ENCODE assay signal across 13 cellular contexts in the genomic region with DNA sequence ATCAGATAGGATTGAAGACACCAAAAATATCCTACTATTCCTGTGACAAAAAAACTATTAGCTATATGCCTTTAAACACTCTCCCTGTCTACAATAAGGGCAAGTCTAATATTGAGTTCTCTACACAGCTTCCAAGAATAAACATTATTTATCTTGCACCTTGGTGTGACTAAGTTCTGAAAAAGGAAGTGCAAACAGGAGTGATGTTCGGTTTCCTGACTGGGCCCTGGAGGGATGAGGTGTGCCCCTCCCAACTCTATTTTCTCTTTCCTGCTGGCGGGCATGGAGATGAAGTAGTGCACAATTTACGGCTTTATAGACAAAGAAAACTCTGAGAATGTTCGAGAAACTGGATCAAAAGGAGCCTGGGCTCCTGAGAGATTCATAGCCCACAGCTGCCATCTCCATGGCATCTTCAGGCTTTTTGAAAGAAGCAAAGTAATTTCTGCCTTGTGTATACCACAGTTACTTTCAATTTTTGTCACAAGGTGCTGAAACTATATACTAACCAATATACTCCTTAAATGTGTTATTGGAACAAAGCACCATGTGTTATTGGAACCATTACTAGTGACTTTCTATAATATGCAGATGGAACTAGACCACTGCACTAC. TPM values are rescaled to one million over a fixed set of nuclear protein-coding genes. Genes with fewer than 3 reads are reported as not detected.
A peak's percentile ranks its signal among the peaks of the same experiment; 100 is the strongest.
DNase-seq lines count a peak whose midpoint lies in the region; ATAC-seq and TF ChIP-seq lines count a peak whose summit lies in the region.
"Had no signal": no experiment of that assay in that cellular context is flagged by ENCODE, and none has a peak within 500 bp of the region (broad histone marks: within the 10 kb centered on the region; RNA-seq: fewer than 3 reads in every experiment).

No MANE protein-coding gene starts in this region.

- no peaks in the 10 kb centered on the region for H3K36me3 Mint-ChIP-seq in neural progenitor cell
- H3K36me3 Mint-ChIP-seq: naive B cell had no signal

- H3F3A ChIP-seq in neural progenitor cell (ENCODE audit: low read depth): no peaks in the 10 kb centered on the region

- TF ChIP-seq POLR2A in GM18505 (IDR thresholded peaks at IDR 0.05; ENCODE audit: borderline replicate concordance, extremely low read depth, insufficient read depth, insufficient read length): no peak
- TF ChIP-seq POLR2A in right lobe of liver (IDR thresholded peaks at IDR 0.05): no peak

- H3K27me3 ChIP-seq in right lobe of liver (no peaks in the 10 kb centered on the region), neural progenitor cell (no peaks in the 10 kb centered on the region)
- H3K27me3 ChIP-seq: MG63, SJCRH30 had no signal

- no peak overlapping the region for H3K9ac ChIP-seq in neural progenitor cell

- no peaks in the 10 kb centered on the region for H3K27me3 Mint-ChIP-seq in neural progenitor cell (ENCODE audit: insufficient read depth, low read depth)

- intact Hi-C loops in right lobe of liver (cut with DNase I): no loop called here

- H3K4me3 Mint-ChIP-seq in neural progenitor cell: no peak overlapping the region

- no peaks in the 10 kb centered on the region for H4K20me1 ChIP-seq in neural progenitor cell (ENCODE audit: low read depth)

- H3K9me3 ChIP-seq in right lobe of liver: no peaks in the 10 kb centered on the region
- no peaks in the 10 kb centered on the region for H3K9me3 ChIP-seq in neural progenitor cell (ENCODE audit: low read depth)
- H3K9me3 ChIP-seq: MG63, SJCRH30 had no signal

- H2AFZ ChIP-seq in neural progenitor cell (replicated peaks): no peak overlapping the region

- no peaks in the 10 kb centered on the region for H3K9me3 Mint-ChIP-seq in neural progenitor cell

- H3K4me1 ChIP-seq in right lobe of liver (no peaks in the 10 kb centered on the region), neural progenitor cell (no peaks in the 10 kb centered on the region)
- H3K4me1 ChIP-seq: SJCRH30 had no signal

- H3K27ac ChIP-seq in right lobe of liver (no peak overlapping the region), neural progenitor cell (no peak overlapping the region)
- H3K27ac ChIP-seq: epithelial cell of prostate, HL-60, SJCRH30 had no signal

- H3K4me2 ChIP-seq in neural progenitor cell: no peak overlapping the region

- ATAC-seq in GM18505 (IDR thresholded peaks at IDR 0.05; ENCODE audit: unreplicated experiment) (peak; percentile 92), GM19467 (IDR thresholded peaks at IDR 0.05; ENCODE audit: unreplicated experiment) (peak; percentile 89), HG02885 (IDR thresholded peaks at IDR 0.05; ENCODE audit: poor library complexity, unreplicated experiment) (peak; percentile 92), HG03521 (IDR thresholded peaks at IDR 0.05; ENCODE audit: unreplicated experiment) (peak; percentile 80), right lobe of liver (no peak)

- no peaks in the 10 kb centered on the region for H3K4me1 Mint-ChIP-seq in neural progenitor cell
- H3K4me1 Mint-ChIP-seq: naive B cell had no signal

- H3K36me3 ChIP-seq in right lobe of liver: no peaks in the 10 kb centered on the region
- no peaks in the 10 kb centered on the region for H3K36me3 ChIP-seq in neural progenitor cell
- H3K36me3 ChIP-seq: MG63, SJCRH30 had no signal

- TF ChIP-seq CTCF in right lobe of liver (IDR thresholded peaks at IDR 0.05) (no peak), neural progenitor cell (IDR thresholded peaks at IDR 0.05) (no peak)

- 36% methylated on average over 4 of the region's 4 CpGs for WGBS in right lobe of liver (ENCODE audit: insufficient coverage, low coverage, low lambda C conversion rate, missing lambda C conversion rate)

- no peaks in the 10 kb centered on the region for H3K79me2 ChIP-seq in neural progenitor cell (ENCODE audit: low read depth)

- H3K4me3 ChIP-seq in right lobe of liver: no peak overlapping the region
- no peak overlapping the region for H3K4me3 ChIP-seq in neural progenitor cell
- H3K4me3 ChIP-seq: MG63, SJCRH30 had no signal

- no peak for DNase-seq in activated T-cell treated with anti-CD3 and anti-CD28 coated beads for 4 hours
- no peak for DNase-seq in right lobe of liver
- DNase-seq in iPS-NIHi7 (ENCODE audit: extremely low spot score): no peak
- DNase-seq in neural progenitor cell (ENCODE audit: low spot score): no peak
- DNase-seq: MG63, naive B cell, SJCRH30 had no signal

- no peak overlapping the region for H3K27ac Mint-ChIP-seq in neural progenitor cell
- H3K27ac Mint-ChIP-seq: naive B cell had no signal

RNA-seq across cellular contexts. Expression of a gene that starts 22.3 kb away (rescaled TPM):
- total RNA-seq in right lobe of liver (1 to 10 TPM in 4 of 6 experiments, under 1 TPM in 2; 0.79 to 3.8 (median 2.1) TPM), neural progenitor cell (ENCODE audit: low replicate concordance) (1.9 and 2.9 TPM in 2 replicates)
- total RNA-seq: SJCRH30 had no signal

Comparison
In these comparisons a context has a peak if more than half of its experiments do, and no peak if none do; other contexts are left out.
1. ATAC-seq: peak in GM18505 (single experiment), GM19467 (single experiment), HG02885 (single experiment) and HG03521 (single experiment); none in right lobe of liver (0 of 4).